ENCODE assay signal across 8 cellular contexts in genomic region chr17:17972126-17972951, GRCh38. TPM values are rescaled to one million over a fixed set of nuclear protein-coding genes. Genes with fewer than 3 reads are reported as not detected.
DNase-seq lines count a peak whose midpoint lies in the region; ATAC-seq, FAIRE-seq and TF ChIP-seq lines count a peak whose summit lies in the region.

TSS of gene DRC3 (plus strand) at chr17:17972862. CDS start at chr17:17977599, 4,737 bp downstream.
TSS of gene TOM1L2 (minus strand) at chr17:17972400. CDS start at chr17:17972313, 87 bp downstream.

- POLR2A ChIA-PET in BJ (lab: Charles Lee) = interaction anchor here (0.6 to 0.8 kb wide), 2 partner anchors 46 to 200 kb away, joined by 5 read pairs; no protein-coding TSS in a partner anchor

- ATAC-seq in HG03457 (IDR thresholded peaks at IDR 0.05; ENCODE audit: unreplicated experiment) = peak; percentile 89

- no peaks in the 10 kb centered on the region for H3K27me3 ChIP-seq in BJ (ENCODE audit: control insufficient read depth, insufficient read depth, low read length)

- peak within 1 kb of the TSS; percentile 70 for H3K4me3 ChIP-seq in BJ (ENCODE audit: low read depth, low read length)

- TF ChIP-seq CTCF in BJ (IDR thresholded peaks at IDR 0.05; ENCODE audit: insufficient read depth, low read depth, low read length) = 0 out of 2 replicates have a peak, but pooled peaks have one; percentile 14

- no peaks in the 10 kb centered on the region for H3K36me3 ChIP-seq in BJ (ENCODE audit: control insufficient read depth, insufficient read depth, low read length)

- peak; percentile 100 for DNase-seq in BJ (ENCODE audit: low read depth)
- peak; percentile 100 for DNase-seq in GM19240 (ENCODE audit: insufficient read length, low spot score)
- peak; percentile 99 to 100 for DNase-seq in NCI-H524 (lab: John Stamatoyannopoulos, UW)
- peak; percentile 100 for DNase-seq in activated CD4-positive, alpha-beta T cell treated with anti-CD3 and anti-CD28 coated beads for 4 hours
- DNase-seq in kidney glomerular epithelial cell (lab: John Stamatoyannopoulos, UW) = peak; percentile 100
- peak; percentile 100 for DNase-seq in stimulated activated CD4-positive, alpha-beta T cell treated with anti-CD3 and anti-CD28 coated beads, Interleukin-15, amount 100 ng/mL, for 48 hours (ENCODE audit: low read depth in 2 of 2)

- CTCF ChIA-PET in BJ (lab: Yijun Ruan, JAX) = interaction anchor here (0.5 to 1.4 kb wide), 4 partner anchors 16 to 441 kb away, joined by 3 to 11 read pairs (median 4); no protein-coding TSS in a partner anchor

- peak; percentile 99 for FAIRE-seq in colon (lab: Jason Lieb, UNC)

RNA-seq across cellular contexts. Expression of gene DRC3, which starts in this region (rescaled TPM):
- 0.93 and 1.2 TPM in 2 replicates for polyA plus RNA-seq in BJ (2011; rRNA removed)
- 0.66 and 0.98 TPM in 2 replicates for polyA minus RNA-seq in BJ (2011; rRNA and poly(A)+ RNA removed)

RNA-seq across cellular contexts. Expression of gene TOM1L2, which starts in this region (rescaled TPM):
- polyA plus RNA-seq in BJ (2011; rRNA removed) = 30.1 and 39.6 TPM in 2 replicates
- polyA minus RNA-seq in BJ (2011; rRNA and poly(A)+ RNA removed) = 36.7 and 39.1 TPM in 2 replicates

Comparison
In these comparisons a context has a peak if more than half of its experiments do, and no peak if none do; other contexts are left out.
1. Peak in every context shown above with its lines: DNase-seq, ATAC-seq and H3K4me3 ChIP-seq.